1 cellular context compared by ENCODE assay signal in the genomic region with DNA sequence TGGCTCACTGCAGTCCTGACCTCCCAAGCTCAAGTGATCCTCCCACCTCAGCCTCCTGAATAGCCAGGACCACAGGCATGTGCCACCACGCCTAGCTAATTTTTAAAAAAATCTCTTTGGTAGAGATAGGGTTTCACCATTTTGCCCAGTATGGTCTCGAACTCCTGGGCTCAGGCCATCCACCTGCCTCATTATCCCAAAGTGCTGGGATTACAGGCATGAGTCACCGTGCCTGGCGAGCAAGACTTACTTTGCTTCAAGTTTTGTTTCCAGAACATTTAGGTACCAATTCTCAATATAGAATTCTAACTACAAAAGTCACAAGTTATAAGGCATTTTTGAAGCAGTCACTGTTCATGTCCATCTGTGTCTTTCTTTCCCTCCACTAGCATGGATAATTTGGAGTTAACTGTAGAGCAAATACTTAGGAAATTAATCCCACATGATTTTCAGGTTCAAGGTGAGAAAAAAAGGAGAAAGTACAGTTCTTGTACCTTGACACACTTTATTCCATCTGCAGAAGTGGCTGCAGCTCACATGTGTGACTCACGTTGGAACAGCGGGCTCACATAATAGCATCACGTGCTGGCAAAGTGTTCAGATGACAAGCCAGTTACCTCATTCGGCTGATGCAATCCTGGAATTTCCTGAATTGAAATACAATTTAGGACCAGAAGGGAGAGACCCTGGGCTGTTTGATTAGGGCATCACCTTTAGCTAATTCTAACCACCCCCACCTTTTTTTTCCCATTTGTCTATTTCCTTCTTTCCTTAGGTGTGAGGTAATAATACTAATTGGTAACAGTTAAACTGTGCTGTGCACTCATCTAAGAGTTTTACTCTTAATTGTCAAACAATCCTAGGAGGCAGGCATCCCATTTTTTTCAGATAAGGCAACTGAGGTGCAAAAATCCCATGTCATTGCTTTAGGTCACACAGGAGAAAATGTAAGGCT.
TF ChIP-seq lines count a peak whose summit lies in the region.

No MANE protein-coding gene starts in this region.

TF ChIP-seq in HEK293, 187 proteins besides CTCF, POLR2A, EP300 and RAD21 (continued from another document and continues in another):
- TF ChIP-seq PRDM1 (tag by site-specific recombination; IDR thresholded peaks at IDR 0.05) (peak; percentile 48; the same call in 1 of the 2 replicates), ZNF302 (tag by site-specific recombination; IDR thresholded peaks at IDR 0.05; ENCODE audit: low read depth) (no peak), BCL11A (tag by site-specific recombination; IDR thresholded peaks at IDR 0.05; ENCODE audit: low read depth) (0 out of 2 replicates have a peak, but pooled peaks have one; percentile 25), ZNF239 (tag by site-specific recombination; IDR thresholded peaks at IDR 0.05) (no peak), SP7 (tag by site-specific recombination; IDR thresholded peaks at IDR 0.05) (peak; percentile 89), ZNF645 (tag by site-specific recombination; IDR thresholded peaks at IDR 0.05) (no peak), ZNF121 (tag by site-specific recombination; IDR thresholded peaks at IDR 0.05) (no peak), ZBTB49 (tag by site-specific recombination; IDR thresholded peaks at IDR 0.05; ENCODE audit: low read depth) (no peak), ZNF140 (tag by site-specific recombination; IDR thresholded peaks at IDR 0.05) (no peak), ZNF169 (tag by site-specific recombination; IDR thresholded peaks at IDR 0.05) (no peak), ZBTB6 (tag by site-specific recombination; IDR thresholded peaks at IDR 0.05) (no peak), ZSCAN30 (tag by site-specific recombination; IDR thresholded peaks at IDR 0.05) (peak; percentile 92), ZNF221 (tag by site-specific recombination; IDR thresholded peaks at IDR 0.05; ENCODE audit: borderline replicate concordance) (no peak), ZNF623 (tag by site-specific recombination; IDR thresholded peaks at IDR 0.05) (no peak), ZNF777 (tag by site-specific recombination; IDR thresholded peaks at IDR 0.05; ENCODE audit: borderline replicate concordance) (no peak), ZNF223 (tag by site-specific recombination; IDR thresholded peaks at IDR 0.05) (no peak), ZNF624 (tag by site-specific recombination; IDR thresholded peaks at IDR 0.05) (no peak), KLF16 (tag by site-specific recombination; IDR thresholded peaks at IDR 0.05) (no peak), KLF8 (tag by site-specific recombination; IDR thresholded peaks at IDR 0.05) (peak; percentile 34; the same call in 1 of the 2 replicates), ZNF114 (tag by site-specific recombination; IDR thresholded peaks at IDR 0.05) (no peak), EGR2 (tag by site-specific recombination; IDR thresholded peaks at IDR 0.05; ENCODE audit: low read depth) (no peak), KLF10 (tag by site-specific recombination; IDR thresholded peaks at IDR 0.05) (peak; percentile 74), ZNF548 (tag by site-specific recombination; IDR thresholded peaks at IDR 0.05) (no peak), ZNF558 (tag by site-specific recombination; IDR thresholded peaks at IDR 0.05) (peak; percentile 78; the same call in 1 of the 2 replicates), ZNF544 (tag by site-specific recombination; IDR thresholded peaks at IDR 0.05) (no peak), ZNF19 (tag by site-specific recombination; IDR thresholded peaks at IDR 0.05; ENCODE audit: low read depth) (no peak), ZNF266 (tag by site-specific recombination; IDR thresholded peaks at IDR 0.05; ENCODE audit: low read depth) (no peak), ZBTB20 (tag by site-specific recombination; IDR thresholded peaks at IDR 0.05) (no peak), ZNF704 (tag by site-specific recombination; IDR thresholded peaks at IDR 0.05) (no peak), ZNF596 (tag by site-specific recombination; IDR thresholded peaks at IDR 0.05) (no peak), TCF7L2 (IDR thresholded peaks at IDR 0.05; ENCODE audit: borderline replicate concordance, low read depth, low read length) (no peak), ZNF292 (tag by site-specific recombination; IDR thresholded peaks at IDR 0.05; ENCODE audit: borderline replicate concordance, low read depth) (no peak), ZNF561 (tag by site-specific recombination; IDR thresholded peaks at IDR 0.05; ENCODE audit: borderline replicate concordance) (no peak), KLF9 (tag by site-specific recombination; IDR thresholded peaks at IDR 0.05; ENCODE audit: low read depth) (no peak; the same call in 1 of the 2 replicates), BCL6B (tag by site-specific recombination; IDR thresholded peaks at IDR 0.05) (no peak; the same call in 1 of the 2 replicates), ZNF510 (tag by site-specific recombination; IDR thresholded peaks at IDR 0.05; ENCODE audit: insufficient replicate concordance) (no peak), YY2 (tag by site-specific recombination; IDR thresholded peaks at IDR 0.05) (no peak), ZNF513 (tag by site-specific recombination; IDR thresholded peaks at IDR 0.05) (0 out of 2 replicates have a peak, but pooled peaks have one; percentile 6), ZNF580 (tag by site-specific recombination; IDR thresholded peaks at IDR 0.05) (0 out of 2 replicates have a peak, but pooled peaks have one; percentile 44), GLI2 (tag by site-specific recombination; IDR thresholded peaks at IDR 0.05; ENCODE audit: borderline replicate concordance, low read depth) (peak; percentile 14; the same call in 1 of the 2 replicates), ZNF16 (tag by site-specific recombination; IDR thresholded peaks at IDR 0.05; ENCODE audit: low read depth) (no peak), ZNF138 (tag by site-specific recombination; IDR thresholded peaks at IDR 0.05; ENCODE audit: borderline replicate concordance) (no peak), ZFP37 (tag by site-specific recombination; IDR thresholded peaks at IDR 0.05) (no peak; the same call in 1 of the 2 replicates), MZF1 (tag by site-specific recombination; IDR thresholded peaks at IDR 0.05; ENCODE audit: borderline replicate concordance) (no peak; the same call in 1 of the 2 replicates), ZSCAN18 (tag by site-specific recombination; IDR thresholded peaks at IDR 0.05) (0 out of 2 replicates have a peak, but pooled peaks have one; percentile 68), ZNF621 (tag by site-specific recombination; IDR thresholded peaks at IDR 0.05) (no peak), ZBTB1 (tag by site-specific recombination; IDR thresholded peaks at IDR 0.05) (no peak), ZNF791 (tag by site-specific recombination; IDR thresholded peaks at IDR 0.05) (no peak), SP2 (tag by site-specific recombination; IDR thresholded peaks at IDR 0.05) (no peak), ZNF501 (tag by site-specific recombination; IDR thresholded peaks at IDR 0.05) (no peak)
- TF ChIP-seq, protein P1, sequence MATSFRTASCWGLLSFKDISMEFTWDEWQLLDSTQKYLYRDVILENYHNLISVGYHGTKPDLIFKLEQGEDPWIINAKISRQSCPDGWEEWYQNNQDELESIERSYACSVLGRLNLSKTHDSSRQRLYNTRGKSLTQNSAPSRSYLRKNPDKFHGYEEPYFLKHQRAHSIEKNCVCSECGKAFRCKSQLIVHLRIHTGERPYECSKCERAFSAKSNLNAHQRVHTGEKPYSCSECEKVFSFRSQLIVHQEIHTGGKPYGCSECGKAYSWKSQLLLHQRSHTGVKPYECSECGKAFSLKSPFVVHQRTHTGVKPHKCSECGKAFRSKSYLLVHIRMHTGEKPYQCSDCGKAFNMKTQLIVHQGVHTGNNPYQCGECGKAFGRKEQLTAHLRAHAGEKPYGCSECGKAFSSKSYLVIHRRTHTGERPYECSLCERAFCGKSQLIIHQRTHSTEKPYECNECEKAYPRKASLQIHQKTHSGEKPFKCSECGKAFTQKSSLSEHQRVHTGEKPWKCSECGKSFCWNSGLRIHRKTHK (tag by site-specific recombination; IDR thresholded peaks at IDR 0.05): no peak
- TF ChIP-seq, protein P2, sequence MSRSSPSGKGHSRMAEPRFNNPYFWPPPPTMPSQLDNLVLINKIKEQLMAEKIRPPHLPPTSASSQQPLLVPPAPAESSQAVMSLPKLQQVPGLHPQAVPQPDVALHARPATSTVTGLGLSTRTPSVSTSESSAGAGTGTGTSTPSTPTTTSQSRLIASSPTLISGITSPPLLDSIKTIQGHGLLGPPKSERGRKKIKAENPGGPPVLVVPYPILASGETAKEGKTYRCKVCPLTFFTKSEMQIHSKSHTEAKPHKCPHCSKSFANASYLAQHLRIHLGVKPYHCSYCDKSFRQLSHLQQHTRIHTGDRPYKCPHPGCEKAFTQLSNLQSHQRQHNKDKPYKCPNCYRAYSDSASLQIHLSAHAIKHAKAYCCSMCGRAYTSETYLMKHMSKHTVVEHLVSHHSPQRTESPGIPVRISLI (tag by site-specific recombination; IDR thresholded peaks at IDR 0.05): 0 out of 2 replicates have a peak, but pooled peaks have one; percentile 27
